ENCODE assay signal across 24 cellular contexts in genomic region chr9:35267716-35268115, GRCh38.
A peak's percentile ranks its signal among the peaks of the same experiment; 100 is the strongest.
DNase-seq lines count a peak whose midpoint lies in the region; ATAC-seq and TF ChIP-seq lines count a peak whose summit lies in the region.
"Had no signal": no experiment of that assay in that cellular context is flagged by ENCODE, and none has a peak within 500 bp of the region (broad histone marks: within the 10 kb centered on the region; RNA-seq: fewer than 3 reads in every experiment).

No MANE protein-coding gene starts in this region.

- H3K27me3 Mint-ChIP-seq in neural crest cell (ENCODE audit: low read depth): no peaks in the 10 kb centered on the region

- H3K4me3 ChIP-seq in AG10803 (ENCODE audit: low read length): no peak overlapping the region
- no peak overlapping the region for H3K4me3 ChIP-seq in MG63
- H3K4me3 ChIP-seq in gastrocnemius medialis: no peak overlapping the region
- H3K4me3 ChIP-seq: esophagus squamous epithelium, Peyer's patch, right lobe of liver, SK-N-MC, testis had no signal

- H3K27me3 ChIP-seq in MG63: no peaks in the 10 kb centered on the region
- no peaks in the 10 kb centered on the region for H3K27me3 ChIP-seq in gastrocnemius medialis
- H3K27me3 ChIP-seq: esophagus squamous epithelium, Peyer's patch, right lobe of liver, testis had no signal

- H3K27ac Mint-ChIP-seq in neural crest cell (ENCODE audit: unreplicated experiment): peak overlapping the region; percentile 61
- H3K27ac Mint-ChIP-seq in activated naive CD4-positive, alpha-beta T cell treated with anti-CD3 and anti-CD28 coated beads, Interleukin-2, amount 50 U/mL, for 72 hours: no peak overlapping the region
- H3K27ac Mint-ChIP-seq: CD14-positive monocyte; naive thymus-derived CD4-positive, alpha-beta T cell; T-helper 17 cell had no signal

- H3K36me3 Mint-ChIP-seq in neural crest cell (ENCODE audit: low read depth): peaks cover 11% of the 10 kb centered on the region
- no peaks in the 10 kb centered on the region for H3K36me3 Mint-ChIP-seq in activated naive CD4-positive, alpha-beta T cell treated with anti-CD3 and anti-CD28 coated beads, Interleukin-2, amount 50 U/mL, for 72 hours
- H3K36me3 Mint-ChIP-seq: CD14-positive monocyte; naive thymus-derived CD4-positive, alpha-beta T cell had no signal

- in situ Hi-C loops in gastrocnemius medialis (cut with MboI; ENCODE audit: low sequenced_read_pairs in 4 of 4): loop anchor here in 2 of 4 donors (5.0 to 10.0 kb wide), 2 partner anchors 143 to 145 kb away; no protein-coding TSS in a partner anchor

- H3K4me1 ChIP-seq in gastrocnemius medialis: peaks cover 17 to 32% of the 10 kb centered on the region in 2 donors
- H3K4me1 ChIP-seq: esophagus squamous epithelium, Peyer's patch, right lobe of liver, testis had no signal

- ATAC-seq in gastrocnemius medialis: no peak
- ATAC-seq in activated naive CD4-positive, alpha-beta T cell treated with anti-CD3 and anti-CD28 coated beads, Interleukin-2, amount 50 U/mL, for 72 hours: no peak
- ATAC-seq: naive thymus-derived CD4-positive, alpha-beta T cell; right lobe of liver; T-helper 17 cell had no signal

- peak overlapping the region in 2 of 4 donors; percentile 20 to 27 for H3K27ac ChIP-seq in gastrocnemius medialis
- H3K27ac ChIP-seq: esophagus squamous epithelium, Peyer's patch, right lobe of liver, SK-N-MC, testis had no signal

- no peak overlapping the region for H3K4me3 Mint-ChIP-seq in neural crest cell
- H3K4me3 Mint-ChIP-seq: CD14-positive monocyte; naive thymus-derived CD4-positive, alpha-beta T cell; T-helper 17 cell had no signal

- H3K36me3 ChIP-seq in MG63 (no peaks in the 10 kb centered on the region), gastrocnemius medialis (no peaks in the 10 kb centered on the region)
- H3K36me3 ChIP-seq: esophagus squamous epithelium, Peyer's patch, right lobe of liver had no signal

- no peak for TF ChIP-seq POLR2A in gastrocnemius medialis (IDR thresholded peaks at IDR 0.05)

- no peaks in the 10 kb centered on the region for H3K9me3 ChIP-seq in MG63
- H3K9me3 ChIP-seq in gastrocnemius medialis: no peaks in the 10 kb centered on the region
- H3K9me3 ChIP-seq: esophagus squamous epithelium, Peyer's patch, right lobe of liver, testis had no signal

- TF ChIP-seq CTCF in AG10803 (conservative IDR thresholded peaks at IDR 0.05; ENCODE audit: low read length) (no peak), neural crest cell (conservative IDR thresholded peaks at IDR 0.05) (no peak), gastrocnemius medialis (IDR thresholded peaks at IDR 0.05 in 4 of 5, conservative IDR thresholded peaks at IDR 0.05 in 1 of 5) (no peak)

- H3K4me1 Mint-ChIP-seq in neural crest cell: no peaks in the 10 kb centered on the region
- H3K4me1 Mint-ChIP-seq: CD14-positive monocyte; naive thymus-derived CD4-positive, alpha-beta T cell; T-helper 17 cell had no signal

- intact Hi-C loops in gastrocnemius medialis (cut with DNase I; ENCODE audit: low total_unique reads): no loop called here

- no peaks in the 10 kb centered on the region for H3K9me3 Mint-ChIP-seq in neural crest cell
- no peaks in the 10 kb centered on the region for H3K9me3 Mint-ChIP-seq in activated naive CD4-positive, alpha-beta T cell treated with anti-CD3 and anti-CD28 coated beads, Interleukin-2, amount 50 U/mL, for 72 hours
- H3K9me3 Mint-ChIP-seq: naive thymus-derived CD4-positive, alpha-beta T cell had no signal

- peak; percentile 37 for DNase-seq in AG10803 (ENCODE audit: low read depth)
- peak; percentile 24 for DNase-seq in LHCN-M2 (ENCODE audit: low read depth)
- peak; percentile 12 for DNase-seq in fibroblast of peridontal ligament (ENCODE audit: extremely low read depth)
- no peak for DNase-seq in neural crest cell (ENCODE audit: low read depth, low spot score)
- no peak for DNase-seq in MG63
- DNase-seq in gastrocnemius medialis: no peak
- DNase-seq in activated naive CD4-positive, alpha-beta T cell treated with anti-CD3 and anti-CD28 coated beads, Interleukin-2, amount 50 U/mL, for 72 hours (ENCODE audit: low spot score in 2 of 2): no peak
- no peak for DNase-seq in GF-D8 (lab: John Stamatoyannopoulos, UW)
- DNase-seq: ACHN; activated effector memory CD4-positive, alpha-beta T cell treated with anti-CD3 and anti-CD28 coated beads, Interleukin-2, amount 50 U/mL, for 16 hours; effector CD8-positive, alpha-beta T cell; EL; esophagus squamous epithelium; kidney glomerular epithelial cell; naive thymus-derived CD4-positive, alpha-beta T cell; NCI-H1436 treated with DMSO at 0.1 percent for 48 hours; NCI-H510A; Peyer's patch; right lobe of liver; stimulated activated naive CD4-positive, alpha-beta T cell treated with Interleukin-2 at 50 U/mL for 16 hours; T-helper 17 cell; testis had no signal

Comparison
In these comparisons a context has a peak if more than half of its experiments do, and no peak if none do; other contexts are left out.
1. DNase-seq: peak in AG10803 (single experiment), LHCN-M2 (single experiment) and fibroblast of peridontal ligament (single experiment); none in neural crest cell (single experiment), MG63 (single experiment), gastrocnemius medialis (0 of 2), activated naive CD4-positive, alpha-beta T cell treated with anti-CD3 and anti-CD28 coated beads, Interleukin-2, amount 50 U/mL, for 72 hours (0 of 2) and GF-D8 (single experiment).